8 cellular contexts compared by ENCODE assay signal in the genomic region with DNA sequence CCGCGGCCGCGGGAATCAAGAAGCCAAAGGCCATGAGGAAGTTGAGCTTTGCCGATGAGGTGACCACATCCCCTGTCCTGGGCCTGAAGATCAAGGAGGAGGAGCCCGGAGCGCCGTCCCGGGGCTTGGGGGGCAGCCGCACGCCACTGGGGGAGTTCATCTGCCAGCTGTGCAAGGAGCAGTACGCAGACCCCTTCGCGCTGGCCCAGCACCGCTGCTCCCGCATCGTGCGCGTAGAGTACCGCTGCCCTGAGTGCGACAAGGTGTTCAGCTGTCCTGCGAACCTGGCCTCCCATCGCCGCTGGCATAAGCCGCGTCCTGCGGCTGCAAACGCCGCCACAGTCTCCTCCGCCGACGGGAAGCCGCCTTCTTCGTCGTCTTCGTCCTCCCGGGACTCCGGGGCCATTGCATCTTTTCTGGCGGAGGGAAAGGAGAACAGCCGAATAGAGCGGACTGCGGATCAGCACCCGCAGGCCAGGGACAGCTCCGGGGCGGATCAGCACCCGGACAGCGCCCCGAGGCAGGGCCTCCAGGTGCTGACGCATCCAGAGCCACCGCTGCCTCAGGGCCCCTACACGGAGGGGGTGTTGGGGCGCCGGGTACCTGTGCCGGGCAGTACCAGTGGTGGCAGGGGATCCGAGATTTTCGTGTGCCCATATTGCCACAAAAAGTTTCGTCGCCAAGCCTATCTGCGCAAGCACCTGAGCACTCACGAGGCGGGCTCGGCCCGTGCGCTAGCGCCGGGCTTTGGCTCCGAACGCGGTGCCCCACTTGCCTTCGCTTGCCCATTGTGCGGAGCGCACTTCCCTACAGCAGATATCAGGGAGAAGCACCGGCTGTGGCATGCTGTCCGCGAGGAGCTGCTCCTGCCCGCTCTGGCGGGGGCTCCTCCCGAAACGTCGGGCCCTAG. TPM values are rescaled to one million over a fixed set of nuclear protein-coding genes. Genes with fewer than 3 reads are reported as not detected.
A peak's percentile ranks its signal among the peaks of the same experiment; 100 is the strongest.
DNase-seq lines count a peak whose midpoint lies in the region; ATAC-seq lines count a peak whose summit lies in the region.

No MANE protein-coding gene starts in this region.

- no peaks in the 10 kb centered on the region for H3K27me3 ChIP-seq in SJCRH30
- peaks cover 36% of the 10 kb centered on the region for H3K27me3 ChIP-seq in trophoblast cell (ENCODE audit: insufficient read depth, low read length)

- H3K4me1 ChIP-seq in SJCRH30 (no peaks in the 10 kb centered on the region), trophoblast cell (ENCODE audit: control insufficient read depth in 1 of 2, insufficient read depth in 2 of 2, low read length in 2 of 2) (peaks cover 14 to 20% of the 10 kb centered on the region in 2 experiments)

- H3K9me3 ChIP-seq in SJCRH30 (replicated peaks) (no peaks in the 10 kb centered on the region), trophoblast cell (ENCODE audit: insufficient read depth, low read depth, low read length) (peaks cover 3% of the 10 kb centered on the region)

- no peak overlapping the region for H3K18ac ChIP-seq in trophoblast cell (ENCODE audit: low read length)

- no peak overlapping the region for H2AK5ac ChIP-seq in trophoblast cell (ENCODE audit: low read length)

- peak; percentile 48 for ATAC-seq in GM18873 (IDR thresholded peaks at IDR 0.05; ENCODE audit: low FRiP score, unreplicated experiment)
- ATAC-seq in HG03342 (IDR thresholded peaks at IDR 0.05; ENCODE audit: unreplicated experiment): peak; percentile 55

- H4K12ac ChIP-seq in trophoblast cell (ENCODE audit: low read depth, low read length): no peak overlapping the region

- peak overlapping the region; percentile 68 for H3K4me3 ChIP-seq in SJCRH30
- H3K4me3 ChIP-seq in trophoblast cell (ENCODE audit: low read depth, low read length): no peak overlapping the region

- H4K8ac ChIP-seq in trophoblast cell (ENCODE audit: low read depth, low read length): no peak overlapping the region

- H3K4me2 ChIP-seq in trophoblast cell (ENCODE audit: low read length): peak overlapping the region; percentile 93

- no peak overlapping the region for H3K23ac ChIP-seq in trophoblast cell (ENCODE audit: low read length)

- no peak overlapping the region for H3K4ac ChIP-seq in trophoblast cell (ENCODE audit: low read depth, low read length)

- H3K36me3 ChIP-seq in SJCRH30: no peaks in the 10 kb centered on the region
- H3K36me3 ChIP-seq in trophoblast cell (ENCODE audit: control insufficient read depth in 1 of 2, insufficient read depth in 2 of 2, low read length in 2 of 2): no peaks in the 10 kb centered on the region

- H3K27ac ChIP-seq in SJCRH30: no peak overlapping the region
- H3K27ac ChIP-seq in trophoblast cell (ENCODE audit: low read depth, low read length): no peak overlapping the region

- DNase-seq in AG08395 (ENCODE audit: low spot score) (peak; percentile 84), SJCRH30 (peak; percentile 61 to 70), germinal center (ENCODE audit: low spot score) (peak; percentile 57), trophoblast cell (peak; percentile 68 to 81), NCI-H187 treated with DMSO at 0.1 percent for 48 hours (lab: John Stamatoyannopoulos, UW) (no peak)
- peak; percentile 64 for DNase-seq in activated naive CD4-positive, alpha-beta T cell treated with anti-CD3 and anti-CD28 coated beads, Interleukin-2, amount 50 U/mL, for 16 hours

- H3K79me2 ChIP-seq in trophoblast cell (ENCODE audit: control insufficient read depth, insufficient read depth, low read length, poor library complexity): no peaks in the 10 kb centered on the region

- no peak overlapping the region for H3K14ac ChIP-seq in trophoblast cell (ENCODE audit: low read length)

- H3K9ac ChIP-seq in trophoblast cell (ENCODE audit: low read length): no peak overlapping the region

- no peak overlapping the region for H2BK12ac ChIP-seq in trophoblast cell (ENCODE audit: low read length)

- WGBS in trophoblast cell (ENCODE audit: extremely low coverage, insufficient coverage, insufficient read length): no CpG with 5 or more reads among the region's 80 CpGs

- no peak overlapping the region for H2BK5ac ChIP-seq in trophoblast cell (ENCODE audit: low read depth, low read length, poor library complexity)

- no peaks in the 10 kb centered on the region for H3K79me1 ChIP-seq in trophoblast cell (ENCODE audit: low read length)

- H4K91ac ChIP-seq in trophoblast cell (ENCODE audit: low read depth, low read length): no peak overlapping the region

- no peak overlapping the region for H2AFZ ChIP-seq in trophoblast cell (ENCODE audit: insufficient read depth, low read length, poor library complexity)

- H2BK120ac ChIP-seq in trophoblast cell (ENCODE audit: insufficient read depth, low read length, poor library complexity): no peak overlapping the region

RNA-seq across cellular contexts. Expression of gene INSM2, which starts 1.2 kb away (rescaled TPM):
- 0.13 and 0.38 TPM in 2 replicates for total RNA-seq in SJCRH30 (2014; rRNA removed; shearing (Covaris generic))
- polyA plus RNA-seq in trophoblast cell (2013): 0.01 TPM in 1 of 2 replicates, not detected in the other
